8 cellular contexts compared by ENCODE assay signal in the genomic region with DNA sequence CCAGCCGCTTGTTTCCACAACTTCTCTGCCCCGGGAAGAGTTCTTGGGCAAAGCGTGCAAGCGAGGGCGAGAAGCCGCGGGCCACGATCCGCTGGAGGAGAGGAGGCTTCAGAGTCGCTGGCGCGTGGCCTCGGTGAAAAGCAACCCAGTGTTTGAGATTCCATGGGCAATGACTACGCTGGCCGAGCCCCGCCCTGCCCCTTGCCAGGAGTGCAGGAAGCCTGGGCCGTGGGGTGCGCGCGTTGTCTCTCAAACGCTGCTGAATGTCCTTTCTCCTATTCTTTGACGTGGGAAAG. TPM values are rescaled to one million over a fixed set of nuclear protein-coding genes. Genes with fewer than 3 reads are reported as not detected.
A peak's percentile ranks its signal among the peaks of the same experiment; 100 is the strongest.
DNase-seq lines count a peak whose midpoint lies in the region; ATAC-seq and TF ChIP-seq lines count a peak whose summit lies in the region.

No MANE protein-coding gene starts in this region.

- H3K4me3 ChIP-seq in Karpas-422 (ENCODE audit: low read length) = no peak overlapping the region

- POLR2A ChIA-PET in naive thymus-derived CD8-positive, alpha-beta T cell (lab: Charles Lee) = no interaction called here

- H3K4me1 ChIP-seq in Karpas-422 (ENCODE audit: low read length) = no peaks in the 10 kb centered on the region

- H3K4me2 ChIP-seq in Karpas-422 (ENCODE audit: low read depth, low read length, poor library complexity, severe bottlenecking) = no peak overlapping the region

- intact Hi-C loops in Calu3 (cut with micrococcal nuclease; ENCODE audit: unreplicated experiment) = no loop called here

- peak; percentile 17 to 21 for ATAC-seq in naive thymus-derived CD8-positive, alpha-beta T cell
- no peak for ATAC-seq in GM18858 (IDR thresholded peaks at IDR 0.05; ENCODE audit: unreplicated experiment)

- CTCF ChIA-PET in Calu3 (lab: Charles Lee) = no interaction called here

- H3K27ac ChIP-seq in Karpas-422 (ENCODE audit: low read length) = no peak overlapping the region

- TF ChIP-seq CTCF in Calu3 (IDR thresholded peaks at IDR 0.05; ENCODE audit: unreplicated experiment) (no peak), endothelial cell (IDR thresholded peaks at IDR 0.05; ENCODE audit: unreplicated experiment) (no peak)

- no peaks in the 10 kb centered on the region for H3K79me2 ChIP-seq in Karpas-422 (ENCODE audit: low read length)

- H3K9me3 Mint-ChIP-seq in Calu3 (ENCODE audit: low read depth, unreplicated experiment) (no peaks in the 10 kb centered on the region), endothelial cell (ENCODE audit: unreplicated experiment) (no peaks in the 10 kb centered on the region)
- no peaks in the 10 kb centered on the region for H3K9me3 Mint-ChIP-seq in naive thymus-derived CD8-positive, alpha-beta T cell

- H3K36me3 Mint-ChIP-seq in Calu3 (ENCODE audit: insufficient read depth, unreplicated experiment) = peaks cover 29% of the 10 kb centered on the region
- H3K36me3 Mint-ChIP-seq in endothelial cell (ENCODE audit: low read depth, unreplicated experiment) = no peaks in the 10 kb centered on the region
- H3K36me3 Mint-ChIP-seq in naive thymus-derived CD8-positive, alpha-beta T cell = no peaks in the 10 kb centered on the region

- H3K36me3 ChIP-seq in Karpas-422 (ENCODE audit: insufficient read depth, low read length) = no peaks in the 10 kb centered on the region

- no peak for DNase-seq in Calu3
- peak; percentile 53 for DNase-seq in NCI-H345 (lab: John Stamatoyannopoulos, UW)
- DNase-seq in endothelial cell (ENCODE audit: low spot score) = no peak
- no peak for DNase-seq in naive thymus-derived CD8-positive, alpha-beta T cell
- DNase-seq in NCI-H524 treated with DMSO at 0.1 percent for 48 hours (lab: John Stamatoyannopoulos, UW) = no peak
- DNase-seq in Karpas-422 = no peak
- no peak for DNase-seq in H4 (ENCODE audit: low spot score)

- no peak overlapping the region for H3K9ac ChIP-seq in Karpas-422 (ENCODE audit: low read length)

- no peaks in the 10 kb centered on the region for H4K20me1 ChIP-seq in Karpas-422 (ENCODE audit: insufficient read depth, low read depth, low read length)

- no peak overlapping the region for H2AFZ ChIP-seq in Karpas-422 (ENCODE audit: low read length)

- H3K9me2 ChIP-seq in Karpas-422 (replicated peaks; ENCODE audit: insufficient read depth, low read length) = no peaks in the 10 kb centered on the region

- H3K27ac Mint-ChIP-seq in Calu3 (ENCODE audit: unreplicated experiment) (peak overlapping the region; percentile 46), endothelial cell (ENCODE audit: unreplicated experiment) (no peak overlapping the region)
- H3K27ac Mint-ChIP-seq in naive thymus-derived CD8-positive, alpha-beta T cell = peak overlapping the region in 4 of 10 donors; percentile 33 to 73 (median 49)

- H3K27me3 ChIP-seq in Karpas-422 (ENCODE audit: low read length) = no peaks in the 10 kb centered on the region

- H3K9me3 ChIP-seq in Karpas-422 (ENCODE audit: low read length) = no peaks in the 10 kb centered on the region

- BruUV-seq in Calu3 (replicated peaks; lab: Mats Ljungman, UMichigan) = no TSS peak

- H3K4me1 Mint-ChIP-seq in Calu3 (ENCODE audit: low read depth, unreplicated experiment) = no peaks in the 10 kb centered on the region
- H3K4me1 Mint-ChIP-seq in endothelial cell (ENCODE audit: unreplicated experiment) = peaks cover 3% of the 10 kb centered on the region
- H3K4me1 Mint-ChIP-seq in naive thymus-derived CD8-positive, alpha-beta T cell = peaks cover 7 to 11% (median 9%) of the 10 kb centered on the region in 4 donors

- no peaks in the 10 kb centered on the region for H3K27me3 Mint-ChIP-seq in Calu3 (ENCODE audit: unreplicated experiment)
- peaks cover 14% of the 10 kb centered on the region for H3K27me3 Mint-ChIP-seq in endothelial cell (ENCODE audit: unreplicated experiment)
- peaks cover 4 to 32% (median 21%) of the 10 kb centered on the region in 5 donors for H3K27me3 Mint-ChIP-seq in naive thymus-derived CD8-positive, alpha-beta T cell

- H3K4me3 Mint-ChIP-seq in Calu3 (ENCODE audit: low read depth, unreplicated experiment) (peak overlapping the region; percentile 74), endothelial cell (ENCODE audit: unreplicated experiment) (peak overlapping the region; percentile 88)
- H3K4me3 Mint-ChIP-seq in naive thymus-derived CD8-positive, alpha-beta T cell = peak overlapping the region; percentile 74 to 94 (median 84)

RNA-seq across cellular contexts. Expression of a gene that starts 27.5 kb away (rescaled TPM):
- total RNA-seq in Calu3 (2022) (62.9 and 68.2 TPM in 2 replicates), endothelial cell (ENCODE audit: unreplicated experiment) (39.9 TPM)
- 10 to 100 TPM; 50.0 to 54.8 TPM for total RNA-seq in naive thymus-derived CD8-positive, alpha-beta T cell
- 10 to 100 TPM in 2 of 3 donors, 1 to 10 TPM in 1; 9.2 to 17.9 (median 13.6) TPM for polyA plus RNA-seq in naive thymus-derived CD8-positive, alpha-beta T cell
- 27.7 and 39.5 TPM in 2 replicates for total RNA-seq in Karpas-422 (2014; rRNA removed; shearing (Covaris generic); ENCODE audit: low replicate concordance)
- 6.8 and 8.4 TPM in 2 replicates for total RNA-seq in H4 (2014; rRNA removed; shearing (Covaris generic))

RNA-seq across cellular contexts. Expression of a gene that starts 37.5 kb away (rescaled TPM):
- total RNA-seq in Calu3 (2022) (2.3 and 3.8 TPM in 2 replicates), endothelial cell (ENCODE audit: unreplicated experiment) (2.3 TPM)
- 1 to 10 TPM; 1.7 to 3.1 TPM for total RNA-seq in naive thymus-derived CD8-positive, alpha-beta T cell
- under 1 TPM; 0.39 to 0.62 (median 0.58) TPM for polyA plus RNA-seq in naive thymus-derived CD8-positive, alpha-beta T cell
- 0.29 TPM in 1 of 2 replicates, not detected in the other for total RNA-seq in Karpas-422 (2014; rRNA removed; shearing (Covaris generic); ENCODE audit: low replicate concordance)
- not detected in 2 replicates for total RNA-seq in H4 (2014; rRNA removed; shearing (Covaris generic))
